1 cellular context compared by ENCODE assay signal in the genomic region with DNA sequence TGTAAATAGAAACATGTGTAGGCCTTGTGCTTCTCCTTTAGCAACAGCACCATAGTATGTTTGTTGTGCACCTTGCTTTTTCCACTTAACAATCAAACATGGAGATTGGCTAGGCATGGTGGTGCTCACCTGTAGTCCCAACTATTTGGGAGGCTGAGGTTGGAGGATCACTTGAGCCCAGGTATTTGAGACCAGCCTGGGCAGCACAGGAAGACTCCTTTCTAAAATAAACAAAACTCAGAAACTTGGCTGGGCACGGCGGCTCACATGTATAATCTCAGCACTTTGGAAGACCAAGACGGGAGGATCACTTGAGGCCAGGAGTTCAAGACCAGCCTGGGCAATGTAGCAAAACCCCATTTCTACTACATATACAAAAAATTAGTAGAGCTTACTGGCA.
TF ChIP-seq lines count a peak whose summit lies in the region.

No MANE protein-coding gene starts in this region.

TF ChIP-seq in IMR-90, 13 proteins besides CTCF, POLR2A, EP300 and RAD21:
- TF ChIP-seq, protein P1, sequence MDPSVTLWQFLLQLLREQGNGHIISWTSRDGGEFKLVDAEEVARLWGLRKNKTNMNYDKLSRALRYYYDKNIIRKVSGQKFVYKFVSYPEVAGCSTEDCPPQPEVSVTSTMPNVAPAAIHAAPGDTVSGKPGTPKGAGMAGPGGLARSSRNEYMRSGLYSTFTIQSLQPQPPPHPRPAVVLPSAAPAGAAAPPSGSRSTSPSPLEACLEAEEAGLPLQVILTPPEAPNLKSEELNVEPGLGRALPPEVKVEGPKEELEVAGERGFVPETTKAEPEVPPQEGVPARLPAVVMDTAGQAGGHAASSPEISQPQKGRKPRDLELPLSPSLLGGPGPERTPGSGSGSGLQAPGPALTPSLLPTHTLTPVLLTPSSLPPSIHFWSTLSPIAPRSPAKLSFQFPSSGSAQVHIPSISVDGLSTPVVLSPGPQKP (IDR thresholded peaks at IDR 0.05; ENCODE audit: borderline replicate concordance, low read depth, low read length): no peak
- TF ChIP-seq RCOR1 (IDR thresholded peaks at IDR 0.05; ENCODE audit: insufficient replicate concordance, low read length): no peak
- no peak for TF ChIP-seq MAZ (IDR thresholded peaks at IDR 0.05; ENCODE audit: borderline replicate concordance, low read depth, low read length)
- TF ChIP-seq CHD1 (IDR thresholded peaks at IDR 0.05; ENCODE audit: low read depth, low read length): no peak
- no peak for TF ChIP-seq NFE2L2 (IDR thresholded peaks at IDR 0.05; ENCODE audit: low read depth, low read length)
- TF ChIP-seq MXI1 (IDR thresholded peaks at IDR 0.05; ENCODE audit: borderline replicate concordance, low read depth, low read length): no peak
- TF ChIP-seq SMC3 (IDR thresholded peaks at IDR 0.05; ENCODE audit: low read depth, low read length): no peak
- TF ChIP-seq BHLHE40 (IDR thresholded peaks at IDR 0.05; ENCODE audit: low read depth, low read length): no peak
- TF ChIP-seq FOS (IDR thresholded peaks at IDR 0.05; ENCODE audit: low read depth, low read length): no peak
